In the genomic region with DNA sequence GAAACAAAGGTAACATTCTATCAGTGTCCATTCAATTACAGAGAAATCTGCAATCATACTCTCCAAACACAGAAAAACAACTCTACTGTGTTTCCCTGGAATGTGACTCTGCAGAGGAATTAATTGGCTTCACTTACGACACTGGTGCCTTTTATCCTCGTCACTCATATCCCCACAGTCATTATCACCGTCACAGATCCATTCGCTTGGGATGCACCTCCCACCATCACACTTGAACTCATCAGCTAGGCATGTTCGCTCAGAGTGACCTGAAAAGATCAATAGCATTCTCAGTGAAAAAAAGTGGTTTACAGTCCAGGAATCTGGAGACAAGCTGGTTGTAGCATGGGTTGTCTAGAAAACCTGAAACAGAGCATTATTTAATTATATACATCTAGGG, we compare ENCODE assay signal across 36 cellular contexts.
"Had no signal": no experiment of that assay in that cellular context is flagged by ENCODE, and none has a peak within 500 bp of the region (broad histone marks: within the 10 kb centered on the region; RNA-seq: fewer than 3 reads in every experiment).

No MANE protein-coding gene starts in this region.

- H3K36me3 ChIP-seq: Peyer's patch, SJSA1 had no signal

- H3K4me1 ChIP-seq: Peyer's patch, SJSA1 had no signal

- H3K27ac ChIP-seq: KMS-11, Peyer's patch, SJSA1, VCaP had no signal

- ATAC-seq: activated CD8-positive, alpha-beta memory T cell treated with anti-CD3 and anti-CD28 coated beads, Interleukin-2, amount 10 ng/mL, durations not matched to agents 7 days and 5 days; activated naive CD8-positive, alpha-beta T cell treated with anti-CD3 and anti-CD28 coated beads, Interleukin-2, amount 50 U/mL, for 24 hours; PC-3; SK-N-SH treated with all-trans-retinoic acid at 6 μM for 48 hours had no signal

- H3K27me3 ChIP-seq: Peyer's patch, SJSA1 had no signal

- H3K9me3 ChIP-seq: Peyer's patch, SJSA1 had no signal

- H3K4me3 ChIP-seq: Peyer's patch, SJSA1 had no signal

- FAIRE-seq: bronchial epithelial cell had no signal

- DNase-seq: activated B cell treated with CpG ODN at 0.5 μM for 24 hours; activated CD4-positive, alpha-beta memory T cell treated with anti-CD3 and anti-CD28 coated beads, Interleukin-2, amount 10 ng/mL, durations not matched to agents 7 days and 5 days; activated CD4-positive, alpha-beta T cell treated with anti-CD3 and anti-CD28 coated beads for 4 hours; activated CD4-positive, CD25-positive, alpha-beta regulatory T cell treated with anti-CD3 and anti-CD28 coated beads, Interleukin-2, amount 50 U/mL, for 72 hours; activated CD8-positive, alpha-beta memory T cell treated with anti-CD3 and anti-CD28 coated beads for 24 hours; activated CD8-positive, alpha-beta memory T cell treated with anti-CD3 and anti-CD28 coated beads, Interleukin-2, amount 10 ng/mL, durations not matched to agents 7 days and 5 days; activated CD8-positive, alpha-beta memory T cell treated with anti-CD3 and anti-CD28 coated beads, Interleukin-2, amount 50 U/mL, for 48 hours; activated effector memory CD4-positive, alpha-beta T cell treated with Interleukin-2 at 50 U/mL for 16 hours; activated naive CD4-positive, alpha-beta T cell treated with anti-CD3 and anti-CD28 coated beads, Interleukin-2, amount 10 ng/mL, durations not matched to agents 7 days and 5 days; activated naive CD8-positive, alpha-beta T cell treated with anti-CD3 and anti-CD28 coated beads, Interleukin-2, amount 50 U/mL, for 24 hours; activated T-cell treated with anti-CD3 and anti-CD28 coated beads, Interleukin-2, amount 50 U/mL, for 48 hours; anterior cingulate cortex; caudate nucleus; cerebellar nuclear complex; NCI-H1092 treated with DMSO at 0.1 percent for 48 hours; NCI-H187 treated with DMSO at 0.1 percent for 48 hours; NCI-H2081 treated with DMSO at 0.1 percent for 48 hours; NCI-H2171; NCI-H226; NCI-H446 treated with DMSO at 0.1 percent for 48 hours; NCI-H524; NCI-H69; NK-92 treated with Interleukin-12 subunit alpha and Interleukin-12 subunit beta, amount 100 ng/mL, for 24 hours; PC-3; Peyer's patch; RPMI8226; SHP77 treated with DMSO at 0.1 percent for 48 hours; SW 1271; T-helper 1 cell; T-helper 2 cell; T-helper 9 cell had no signal

- H3K9ac ChIP-seq: KMS-11 had no signal

- H3K4me2 ChIP-seq: KMS-11 had no signal
